In the genomic region with DNA sequence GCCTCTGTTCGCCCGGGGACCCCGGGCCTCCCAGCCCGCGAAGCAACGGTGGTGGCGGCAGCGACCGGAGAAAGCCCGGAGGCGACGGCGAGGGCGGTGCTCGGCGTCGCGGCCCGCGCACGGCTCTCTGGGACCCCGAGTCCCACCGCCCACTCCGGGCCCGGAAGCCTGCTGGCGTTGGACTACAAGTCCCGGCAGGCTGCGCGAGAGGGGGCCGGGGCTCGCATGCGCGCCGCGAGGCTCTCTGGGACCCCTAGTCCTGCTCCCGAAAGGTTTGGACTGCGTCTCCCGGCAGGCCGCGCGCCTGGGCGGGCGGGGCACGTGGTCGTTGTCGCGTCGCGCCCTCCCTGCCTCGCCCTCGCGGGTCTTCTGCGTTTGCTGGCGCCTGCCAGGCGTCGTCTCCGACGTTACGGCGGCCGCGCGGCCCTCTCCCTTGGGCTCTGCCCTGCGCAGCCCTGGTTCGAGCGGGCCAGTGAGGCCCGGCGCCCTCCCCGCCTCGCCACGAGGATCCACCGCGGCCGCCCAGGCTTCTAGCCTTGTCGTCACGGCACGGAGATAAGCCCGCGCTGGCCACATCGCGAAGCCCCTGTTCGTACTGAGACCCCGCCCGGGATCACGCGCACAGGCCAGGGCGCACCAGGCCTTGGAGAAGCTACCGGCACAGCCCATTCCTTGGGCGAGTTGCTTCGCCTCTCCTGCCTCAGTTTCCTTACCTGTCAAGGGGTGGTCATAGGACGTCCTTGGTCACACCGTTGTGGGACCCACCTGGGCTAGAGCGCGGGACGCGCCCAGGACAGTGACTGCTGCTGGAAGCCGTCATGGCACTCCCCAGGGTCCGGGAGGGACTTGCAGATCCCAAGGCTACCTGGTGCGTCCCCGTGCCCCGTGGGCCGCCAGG, we compare ENCODE assay signal across 8 cellular contexts. TPM values are rescaled to one million over a fixed set of nuclear protein-coding genes. Genes with fewer than 3 reads are reported as not detected.
DNase-seq lines count a peak whose midpoint lies in the region; TF ChIP-seq lines count a peak whose summit lies in the region.

Gene STK25 (minus strand): TSS at position 75 of the 898 bp plus-strand sequence. CDS start 549 bp downstream, outside the sequence.

- H3K27me3 Mint-ChIP-seq in HFFc6 (ENCODE audit: insufficient read depth) = peaks cover 4% of the 10 kb centered on the region; the same call in 1 of the 2 replicates
- peaks cover 18% of the 10 kb centered on the region for H3K27me3 Mint-ChIP-seq in activated naive CD4-positive, alpha-beta T cell treated with anti-CD3 and anti-CD28 coated beads, Interleukin-2, amount 10 ng/mL, durations not matched to agents 7 days and 5 days

- TF ChIP-seq EP300 in suprapubic skin (IDR thresholded peaks at IDR 0.05) = no peak

- H3K4me1 Mint-ChIP-seq in HFFc6 (ENCODE audit: low read depth) = peaks cover 27% of the 10 kb centered on the region
- H3K4me1 Mint-ChIP-seq in activated naive CD4-positive, alpha-beta T cell treated with anti-CD3 and anti-CD28 coated beads, Interleukin-2, amount 10 ng/mL, durations not matched to agents 7 days and 5 days = peaks cover 26% of the 10 kb centered on the region

- H3K9me3 ChIP-seq in SK-N-MC (ENCODE audit: low read depth, low read length) = no peaks in the 10 kb centered on the region
- H3K9me3 ChIP-seq in suprapubic skin = no peaks in the 10 kb centered on the region

- H3K27ac Mint-ChIP-seq in HFFc6 = peak within 1 kb of the TSS; percentile 72; the same call in 1 of the 2 replicates
- H3K27ac Mint-ChIP-seq in activated naive CD4-positive, alpha-beta T cell treated with anti-CD3 and anti-CD28 coated beads, Interleukin-2, amount 10 ng/mL, durations not matched to agents 7 days and 5 days = peak within 1 kb of the TSS; percentile 70

- TF ChIP-seq CTCF in HFFc6 (IDR thresholded peaks at IDR 0.05) (no peak), NB4 (IDR thresholded peaks at IDR 0.05; ENCODE audit: low read depth, low read length) (no peak), suprapubic skin (IDR thresholded peaks at IDR 0.05) (no peak)

- peak; percentile 95 for DNase-seq in GM04504 (ENCODE audit: low read depth)
- peak; percentile 97 for DNase-seq in HFFc6
- DNase-seq in NB4 (ENCODE audit: low read depth) = peak; percentile 99
- peak; percentile 75 for DNase-seq in SK-N-MC (ENCODE audit: low read depth, low spot score)
- DNase-seq in activated naive CD4-positive, alpha-beta T cell treated with anti-CD3 and anti-CD28 coated beads, Interleukin-2, amount 10 ng/mL, durations not matched to agents 7 days and 5 days = peak; percentile 98
- DNase-seq in germinal center (ENCODE audit: low spot score) = peak; percentile 98
- peak; percentile 79 to 99 (median 96) for DNase-seq in nucleus accumbens (lab: John Stamatoyannopoulos, UW)
- peak; percentile 98 for DNase-seq in suprapubic skin (ENCODE audit: low spot score in 2 of 2)

- H3K27me3 ChIP-seq in suprapubic skin = no peaks in the 10 kb centered on the region

- peak within 1 kb of the TSS; percentile 82 for H3K9ac ChIP-seq in SK-N-MC (ENCODE audit: insufficient read length)

- peaks cover 4% of the 10 kb centered on the region; the same call in 1 of the 2 replicates for H3K36me3 ChIP-seq in SK-N-MC (ENCODE audit: insufficient read depth, low read length)
- H3K36me3 ChIP-seq in suprapubic skin = peaks cover 3% of the 10 kb centered on the region

- H3K4me3 ChIP-seq in NB4 (ENCODE audit: low read depth, low read length) (peak within 1 kb of the TSS; percentile 71), SK-N-MC (peak within 1 kb of the TSS; percentile 83), suprapubic skin (peak within 1 kb of the TSS; percentile 93)

- peaks cover 11% of the 10 kb centered on the region; the same call in 1 of the 2 replicates for H3K36me3 Mint-ChIP-seq in HFFc6 (ENCODE audit: low read depth)
- H3K36me3 Mint-ChIP-seq in activated naive CD4-positive, alpha-beta T cell treated with anti-CD3 and anti-CD28 coated beads, Interleukin-2, amount 10 ng/mL, durations not matched to agents 7 days and 5 days = peaks cover 6% of the 10 kb centered on the region

- H3K4me3 Mint-ChIP-seq in HFFc6 = peak within 1 kb of the TSS; percentile 93
- H3K4me3 Mint-ChIP-seq in activated naive CD4-positive, alpha-beta T cell treated with anti-CD3 and anti-CD28 coated beads, Interleukin-2, amount 10 ng/mL, durations not matched to agents 7 days and 5 days = peak within 1 kb of the TSS; percentile 78

- H3K9me3 Mint-ChIP-seq in HFFc6 = no peaks in the 10 kb centered on the region
- no peaks in the 10 kb centered on the region for H3K9me3 Mint-ChIP-seq in activated naive CD4-positive, alpha-beta T cell treated with anti-CD3 and anti-CD28 coated beads, Interleukin-2, amount 10 ng/mL, durations not matched to agents 7 days and 5 days

- TF ChIP-seq POLR2A in NB4 (IDR thresholded peaks at IDR 0.05; ENCODE audit: extremely low read depth, insufficient read length) (peak; percentile 26), suprapubic skin (IDR thresholded peaks at IDR 0.05) (peak; percentile 34 to 42)

- CTCF ChIA-PET in activated naive CD4-positive, alpha-beta T cell treated with anti-CD3 and anti-CD28 coated beads, Interleukin-2, amount 10 ng/mL, durations not matched to agents 7 days and 5 days (lab: Charles Lee) = no interaction called here

- WGBS in suprapubic skin = 0% methylated on average over 7 of the region's 102 CpGs

- H3K4me1 ChIP-seq in suprapubic skin = peaks cover 43% of the 10 kb centered on the region

- H3K27ac ChIP-seq in SK-N-MC = peak within 1 kb of the TSS; percentile 85
- H3K27ac ChIP-seq in suprapubic skin = peak within 1 kb of the TSS; percentile 80

RNA-seq across cellular contexts. Expression of gene STK25, which starts in this region (rescaled TPM):
- total RNA-seq in HFFc6 (2021; fragmentation: NEBNext Ultra II Directional; extraction: Animal tissue kit (Norgen Biotek cat#: 25700)) = 100 to 1,000 TPM; 129 to 159 (median 150) TPM
- 100 to 1,000 TPM; 131 to 232 (median 147) TPM for total RNA-seq in suprapubic skin

Comparison
In these comparisons a context has a peak if more than half of its experiments do, and no peak if none do; other contexts are left out.
1. Peak in every context shown above with its lines: DNase-seq, H3K4me3 ChIP-seq and H3K27ac ChIP-seq.